Comparison of ENCODE assay signal across 1 cellular context in genomic region chr9:14313378-14313940, GRCh38.
TF ChIP-seq lines count a peak whose summit lies in the region.

No MANE protein-coding gene starts in this region.

TF ChIP-seq in H1, 55 proteins besides CTCF, POLR2A, EP300 and RAD21 (continued from another document):
- TF ChIP-seq HDAC2 (IDR thresholded peaks at IDR 0.05; ENCODE audit: borderline replicate concordance in 1 of 2, low read depth in 2 of 2, low read length in 2 of 2) (peak in 1 of 2 experiments; percentile 92; a peak in 1 of 4 replicates), RNF2 (IDR thresholded peaks at IDR 0.05; ENCODE audit: borderline replicate concordance, low read depth, low read length, missing control alignments, poor library complexity, severe bottlenecking) (peak; percentile 20), KDM4A (IDR thresholded peaks at IDR 0.05; ENCODE audit: low read depth, low read length, severe bottlenecking) (peak; percentile 13), CTBP2 (IDR thresholded peaks at IDR 0.05; ENCODE audit: borderline replicate concordance, insufficient read depth, insufficient read length, low read length) (no peak), HDAC6 (IDR thresholded peaks at IDR 0.05; ENCODE audit: low read depth, low read length) (no peak)
